In genomic region chr6:57177545-57178225, GRCh38 we compare ENCODE assay signal across 1 cellular context.
TF ChIP-seq lines count a peak whose summit lies in the region.

No MANE protein-coding gene starts in this region.

TF ChIP-seq in A549, 52 proteins besides CTCF, POLR2A, EP300 and RAD21 (continued from another document):
- no peak for TF ChIP-seq MAZ (IDR thresholded peaks at IDR 0.05; ENCODE audit: borderline replicate concordance, low read depth, low read length)
- no peak for TF ChIP-seq HOXA7 (CRISPR knock-in tag; IDR thresholded peaks at IDR 0.05)
